In the genomic region with DNA sequence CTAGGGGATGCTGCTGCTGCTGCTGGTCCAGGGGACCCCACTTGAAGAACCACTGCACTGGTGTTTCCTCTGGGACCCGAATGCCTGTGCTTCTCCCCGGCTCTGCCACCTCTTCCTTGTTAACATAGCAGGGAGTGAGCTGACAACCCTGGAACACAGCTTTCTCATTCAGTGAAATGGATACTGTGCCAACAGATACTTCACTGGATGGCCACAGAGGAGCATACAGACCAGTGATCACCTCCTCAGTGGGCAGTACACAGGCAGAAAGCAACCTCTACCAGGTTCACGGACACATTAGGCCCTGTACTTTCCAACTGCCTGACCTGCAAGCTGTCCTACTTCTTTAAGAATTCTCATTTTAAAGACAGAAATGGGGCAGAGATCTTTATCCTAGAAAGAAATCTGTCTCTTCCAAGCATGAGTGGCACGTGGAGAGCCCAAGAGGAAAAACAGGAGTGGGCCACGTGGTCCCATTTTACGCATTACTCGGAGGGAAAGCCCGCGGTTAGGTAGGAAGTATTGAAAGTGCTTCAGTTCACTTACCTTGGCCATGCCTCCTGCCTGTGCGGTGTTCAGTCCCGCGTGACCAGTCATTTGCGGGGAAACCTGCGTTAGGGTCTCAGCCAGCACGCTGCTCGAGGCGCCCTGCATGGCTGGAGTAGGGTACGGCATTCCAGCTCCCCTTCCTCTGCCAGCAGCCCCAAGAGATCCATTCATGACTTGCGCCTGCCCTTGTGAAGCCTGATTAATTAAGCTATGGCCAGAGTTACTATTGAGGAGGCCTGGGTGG, we compare ENCODE assay signal across 23 cellular contexts. TPM values are rescaled to one million over a fixed set of nuclear protein-coding genes. Genes with fewer than 3 reads are reported as not detected.
DNase-seq lines count a peak whose midpoint lies in the region; ATAC-seq and TF ChIP-seq lines count a peak whose summit lies in the region.
"Had no signal": no experiment of that assay in that cellular context is flagged by ENCODE, and none has a peak within 500 bp of the region (broad histone marks: within the 10 kb centered on the region; RNA-seq: fewer than 3 reads in every experiment).

No MANE protein-coding gene starts in this region.

- no peak overlapping the region for H3K4me3 ChIP-seq in SK-N-SH (ENCODE audit: low read depth in 2 of 2, low read length in 1 of 2)
- H3K4me3 ChIP-seq in neutrophil (ENCODE audit: low read depth in 1 of 2, low read length in 1 of 2) = no peak overlapping the region
- peak overlapping the region in 1 of 2 donors; percentile 15 for H3K4me3 ChIP-seq in stomach smooth muscle (ENCODE audit: low read length in 2 of 2)
- H3K4me3 ChIP-seq: MG63, upper lobe of right lung had no signal

- H3K79me2 ChIP-seq in SK-N-SH (ENCODE audit: insufficient read depth) = peaks cover 96% of the 10 kb centered on the region

- no peak overlapping the region for H2AFZ ChIP-seq in SK-N-SH (ENCODE audit: low read depth)

- H3K4me3 Mint-ChIP-seq in chondrocyte (ENCODE audit: unreplicated experiment) = no peak overlapping the region
- H3K4me3 Mint-ChIP-seq: activated naive CD8-positive, alpha-beta T cell treated with anti-CD3 and anti-CD28 coated beads for 36 hours; CD8-positive, alpha-beta T cell; naive B cell had no signal

- no peaks in the 10 kb centered on the region for H3K9me3 ChIP-seq in SK-N-SH
- H3K9me3 ChIP-seq in neutrophil = no peaks in the 10 kb centered on the region
- no peaks in the 10 kb centered on the region for H3K9me3 ChIP-seq in stomach smooth muscle (ENCODE audit: control insufficient read depth in 2 of 2, low read length in 2 of 2)
- H3K9me3 ChIP-seq: MG63, upper lobe of right lung had no signal

- POLR2A ChIA-PET in SK-N-SH (lab: Yijun Ruan, JAX) = no interaction called here

- H3K9ac ChIP-seq in SK-N-SH = no peak overlapping the region
- H3K9ac ChIP-seq in stomach smooth muscle (ENCODE audit: low read length in 2 of 2) = no peak overlapping the region

- H3K27ac ChIP-seq in SK-N-SH (ENCODE audit: low read depth in 2 of 2, low read length in 1 of 2) (peak overlapping the region in 1 of 2 experiments; percentile 24; a peak in 2 of 4 replicates), neutrophil (peak overlapping the region; percentile 41), stomach smooth muscle (ENCODE audit: low read length) (peak overlapping the region; percentile 53)
- H3K27ac ChIP-seq: upper lobe of right lung had no signal

- H3K9me2 ChIP-seq in SK-N-SH = no peaks in the 10 kb centered on the region

- TF ChIP-seq CTCF in SK-N-SH (IDR thresholded peaks at IDR 0.05) (no peak), chondrocyte (IDR thresholded peaks at IDR 0.05) (no peak), neutrophil (IDR thresholded peaks at IDR 0.05) (no peak)

- no peaks in the 10 kb centered on the region for H3K9me3 Mint-ChIP-seq in chondrocyte (ENCODE audit: low read depth)
- H3K9me3 Mint-ChIP-seq: activated naive CD8-positive, alpha-beta T cell treated with anti-CD3 and anti-CD28 coated beads for 36 hours; CD8-positive, alpha-beta T cell; naive B cell had no signal

- H3K4me1 ChIP-seq in SK-N-SH (ENCODE audit: control insufficient read depth in 1 of 2, insufficient read depth in 2 of 2, low read depth in 1 of 2, low read length in 1 of 2) = peaks cover 7 to 11% of the 10 kb centered on the region in 2 experiments
- peaks cover 32 to 43% of the 10 kb centered on the region in 2 experiments for H3K4me1 ChIP-seq in neutrophil (ENCODE audit: control insufficient read depth in 1 of 2, insufficient read depth in 1 of 2, low read depth in 1 of 2, low read length in 1 of 2)
- peaks cover 29% of the 10 kb centered on the region for H3K4me1 ChIP-seq in stomach smooth muscle (ENCODE audit: control insufficient read depth, insufficient read depth, low read length)

- no peak for TF ChIP-seq EP300 in SK-N-SH (IDR thresholded peaks at IDR 0.05; ENCODE audit: borderline replicate concordance in 1 of 2, low read depth in 1 of 2, low read length in 1 of 2)

- WGBS in SK-N-SH (ENCODE audit: low lambda C conversion rate) = 94% methylated on average over 15 of the region's 19 CpGs

- peaks cover 6% of the 10 kb centered on the region for H3F3A ChIP-seq in SK-N-SH (replicated peaks; ENCODE audit: insufficient read depth)

- DNase-seq in SK-N-SH (no peak), chondrocyte (ENCODE audit: low spot score) (no peak)
- DNase-seq: activated CD4-positive, alpha-beta T cell treated with anti-CD3 and anti-CD28 coated beads, Interleukin-2, amount 50 U/mL, for 48 hours; activated effector memory CD4-positive, alpha-beta T cell treated with Interleukin-2 at 50 U/mL for 16 hours; activated naive CD8-positive, alpha-beta T cell treated with anti-CD3 and anti-CD28 coated beads for 36 hours; CD8-positive, alpha-beta T cell; cerebellar nuclear complex; KBM-7; naive B cell; NCI-H1417; NCI-H2081 treated with DMSO at 0.1 percent for 48 hours; PC-3; right cardiac atrium; SHP77 treated with DMSO at 0.1 percent for 48 hours; stimulated activated CD4-positive, alpha-beta T cell treated with anti-CD3 and anti-CD28 coated beads, Interleukin-15, amount 100 ng/mL, for 24 hours; upper lobe of right lung had no signal

- peaks cover 54% of the 10 kb centered on the region for H3K4me1 Mint-ChIP-seq in chondrocyte (ENCODE audit: low read depth)

- peaks cover 95% of the 10 kb centered on the region for H4K20me1 ChIP-seq in SK-N-SH (ENCODE audit: insufficient read depth)

- no peak for TF ChIP-seq RAD21 in SK-N-SH (IDR thresholded peaks at IDR 0.05; ENCODE audit: low read length)

- peak overlapping the region; percentile 57 for H3K27ac Mint-ChIP-seq in chondrocyte (ENCODE audit: unreplicated experiment)
- H3K27ac Mint-ChIP-seq: activated naive CD8-positive, alpha-beta T cell treated with anti-CD3 and anti-CD28 coated beads for 36 hours; CD8-positive, alpha-beta T cell had no signal

- CTCF ChIA-PET in SK-N-SH (lab: Yijun Ruan, JAX) = interaction anchor here (1.0 to 1.3 kb wide), 3 partner anchors 12 to 20 kb away, joined by 3 to 4 read pairs (median 3); no protein-coding TSS in a partner anchor

- ATAC-seq in SK-N-SH treated with all-trans-retinoic acid at 6 μM for 48 hours = peak; percentile 32; the same call in 2 of the 3 replicates
- ATAC-seq in GM19467 (IDR thresholded peaks at IDR 0.05; ENCODE audit: unreplicated experiment) = no peak
- no peak for ATAC-seq in GM18909 (IDR thresholded peaks at IDR 0.05; ENCODE audit: poor library complexity, unreplicated experiment)
- ATAC-seq in HG02884 (IDR thresholded peaks at IDR 0.05; ENCODE audit: unreplicated experiment) = no peak
- ATAC-seq: CD8-positive, alpha-beta T cell; PC-3 had no signal

- H3K36me3 ChIP-seq in SK-N-SH (replicated peaks in 1 of 2; ENCODE audit: control insufficient read depth in 1 of 2, insufficient read depth in 2 of 2, low read length in 1 of 2) = peaks cover 13 to 21% of the 10 kb centered on the region in 2 experiments
- H3K36me3 ChIP-seq in neutrophil = peaks cover 39% of the 10 kb centered on the region
- H3K36me3 ChIP-seq in stomach smooth muscle (ENCODE audit: control insufficient read depth in 2 of 2, insufficient read depth in 2 of 2, low read length in 2 of 2) = peaks cover 11 to 18% of the 10 kb centered on the region in 2 donors

- H3K36me3 Mint-ChIP-seq in chondrocyte (ENCODE audit: low read depth) = no peaks in the 10 kb centered on the region

- H3K27me3 ChIP-seq in SK-N-SH (ENCODE audit: insufficient read depth) (no peaks in the 10 kb centered on the region), neutrophil (no peaks in the 10 kb centered on the region), stomach smooth muscle (ENCODE audit: control insufficient read depth in 1 of 2, insufficient read depth in 2 of 2, low read length in 2 of 2) (no peaks in the 10 kb centered on the region)
- H3K27me3 ChIP-seq: MG63, upper lobe of right lung had no signal

- H3K27me3 Mint-ChIP-seq in chondrocyte (ENCODE audit: low read depth) = no peaks in the 10 kb centered on the region
- H3K27me3 Mint-ChIP-seq: activated naive CD8-positive, alpha-beta T cell treated with anti-CD3 and anti-CD28 coated beads for 36 hours; naive B cell had no signal

- no peak overlapping the region for H3K4me2 ChIP-seq in SK-N-SH

TF ChIP-seq in SK-N-SH treated with all-trans-retinoic acid at 6 μM for 48 hours, 23 proteins besides CTCF, POLR2A, EP300 and RAD21 (continues in another document):
- TF ChIP-seq OSR1 (CRISPR knock-in tag; IDR thresholded peaks at IDR 0.05) = no peak
- TF ChIP-seq, protein P1, sequence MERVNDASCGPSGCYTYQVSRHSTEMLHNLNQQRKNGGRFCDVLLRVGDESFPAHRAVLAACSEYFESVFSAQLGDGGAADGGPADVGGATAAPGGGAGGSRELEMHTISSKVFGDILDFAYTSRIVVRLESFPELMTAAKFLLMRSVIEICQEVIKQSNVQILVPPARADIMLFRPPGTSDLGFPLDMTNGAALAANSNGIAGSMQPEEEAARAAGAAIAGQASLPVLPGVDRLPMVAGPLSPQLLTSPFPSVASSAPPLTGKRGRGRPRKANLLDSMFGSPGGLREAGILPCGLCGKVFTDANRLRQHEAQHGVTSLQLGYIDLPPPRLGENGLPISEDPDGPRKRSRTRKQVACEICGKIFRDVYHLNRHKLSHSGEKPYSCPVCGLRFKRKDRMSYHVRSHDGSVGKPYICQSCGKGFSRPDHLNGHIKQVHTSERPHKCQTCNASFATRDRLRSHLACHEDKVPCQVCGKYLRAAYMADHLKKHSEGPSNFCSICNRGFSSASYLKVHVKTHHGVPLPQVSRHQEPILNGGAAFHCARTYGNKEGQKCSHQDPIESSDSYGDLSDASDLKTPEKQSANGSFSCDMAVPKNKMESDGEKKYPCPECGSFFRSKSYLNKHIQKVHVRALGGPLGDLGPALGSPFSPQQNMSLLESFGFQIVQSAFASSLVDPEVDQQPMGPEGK (CRISPR knock-in tag; IDR thresholded peaks at IDR 0.05; ENCODE audit: borderline replicate concordance) = no peak

TF ChIP-seq in SK-N-SH, 30 proteins besides CTCF, POLR2A, EP300 and RAD21 (continues in another document):
- TF ChIP-seq, protein P2, sequence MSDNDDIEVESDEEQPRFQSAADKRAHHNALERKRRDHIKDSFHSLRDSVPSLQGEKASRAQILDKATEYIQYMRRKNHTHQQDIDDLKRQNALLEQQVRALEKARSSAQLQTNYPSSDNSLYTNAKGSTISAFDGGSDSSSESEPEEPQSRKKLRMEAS (IDR thresholded peaks at IDR 0.05; ENCODE audit: low read depth) = no peak
- TF ChIP-seq, protein P3, sequence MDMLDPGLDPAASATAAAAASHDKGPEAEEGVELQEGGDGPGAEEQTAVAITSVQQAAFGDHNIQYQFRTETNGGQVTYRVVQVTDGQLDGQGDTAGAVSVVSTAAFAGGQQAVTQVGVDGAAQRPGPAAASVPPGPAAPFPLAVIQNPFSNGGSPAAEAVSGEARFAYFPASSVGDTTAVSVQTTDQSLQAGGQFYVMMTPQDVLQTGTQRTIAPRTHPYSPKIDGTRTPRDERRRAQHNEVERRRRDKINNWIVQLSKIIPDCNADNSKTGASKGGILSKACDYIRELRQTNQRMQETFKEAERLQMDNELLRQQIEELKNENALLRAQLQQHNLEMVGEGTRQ (IDR thresholded peaks at IDR 0.05; ENCODE audit: borderline replicate concordance, low read depth, low read length) = no peak
- TF ChIP-seq EZH2phosphoT487 (IDR thresholded peaks at IDR 0.05; ENCODE audit: borderline replicate concordance, low read depth) = no peak

RNA-seq across cellular contexts. Expression of a gene that starts 30.6 kb away (rescaled TPM):
- polyA plus RNA-seq in SK-N-SH (2012; rRNA removed) = 4.1 and 5.7 TPM in 2 replicates
- 3.1 and 3.6 TPM in 2 replicates for polyA plus RNA-seq in SK-N-SH (2012; cell fraction: cytosol; rRNA removed)
- 14.2 and 14.6 TPM in 2 replicates for polyA plus RNA-seq in SK-N-SH (2012; cell fraction: nucleus; rRNA removed)
- 59.2 to 64.0 TPM (median 60.7 TPM) in 3 replicates for total RNA-seq in chondrocyte
